ENCODE assay signal across 1 cellular context in the genomic region with DNA sequence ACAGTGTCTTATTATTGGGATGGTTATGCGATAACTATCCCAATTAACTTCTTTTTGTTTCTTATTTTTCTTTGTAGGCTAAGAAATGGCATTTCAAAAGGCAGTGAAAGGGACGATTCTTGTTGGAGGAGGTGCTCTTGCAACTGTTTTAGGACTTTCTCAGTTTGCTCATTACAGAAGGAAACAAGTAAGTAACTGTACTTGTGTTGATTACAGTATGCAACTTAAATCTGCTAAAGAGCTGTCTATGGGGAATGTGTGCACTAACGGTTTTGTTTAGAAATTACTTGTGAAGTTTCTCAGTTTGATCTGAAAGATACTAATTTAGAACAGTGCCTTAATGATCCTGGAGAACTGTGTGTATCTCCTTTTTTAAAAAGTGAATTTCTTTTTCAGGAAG.
TF ChIP-seq lines count a peak whose summit lies in the region.

No MANE protein-coding gene starts in this region.

TF ChIP-seq in GM12878, 131 proteins besides CTCF, POLR2A, EP300 and RAD21 (continued from another document):
- TF ChIP-seq NR2F1 (conservative IDR thresholded peaks at IDR 0.05) (no peak), NFIC (IDR thresholded peaks at IDR 0.05; ENCODE audit: low read depth, low read length) (peak; percentile 21; the same call in 1 of the 2 replicates), MEF2A (IDR thresholded peaks at IDR 0.05; ENCODE audit: insufficient read depth, low read depth, low read length) (0 out of 2 replicates have a peak, but pooled peaks have one; percentile 36), ATF2 (IDR thresholded peaks at IDR 0.05; ENCODE audit: low read length) (0 out of 2 replicates have a peak, but pooled peaks have one; percentile 11), ZNF217 (IDR thresholded peaks at IDR 0.05) (no peak), TBL1XR1 (IDR thresholded peaks at IDR 0.05; ENCODE audit: low read depth, low read length) (no peak), IRF4 (IDR thresholded peaks at IDR 0.05; ENCODE audit: low read depth, low read length) (peak; percentile 53; the same call in 1 of the 2 replicates), ETV6 (conservative IDR thresholded peaks at IDR 0.05 in 1 of 2, IDR thresholded peaks at IDR 0.05 in 1 of 2; ENCODE audit: borderline replicate concordance in 1 of 2, low read depth in 1 of 2) (peak in 1 of 2 experiments; percentile 77; a peak in 2 of 4 replicates), JUNB (IDR thresholded peaks at IDR 0.05) (peak; percentile 66), SREBF2 (IDR thresholded peaks at IDR 0.05; ENCODE audit: low read length) (no peak), FOXM1 (IDR thresholded peaks at IDR 0.05; ENCODE audit: low read depth, low read length) (peak; percentile 35; the same call in 1 of the 2 replicates), STAT1 (conservative IDR thresholded peaks at IDR 0.05) (no peak), ZNF24 (IDR thresholded peaks at IDR 0.05) (no peak), PAX8 (IDR thresholded peaks at IDR 0.05) (no peak), ZBED1 (IDR thresholded peaks at IDR 0.05; ENCODE audit: borderline replicate concordance) (peak; percentile 35; the same call in 1 of the 2 replicates), BCL11A (IDR thresholded peaks at IDR 0.05; ENCODE audit: low read depth, low read length) (no peak), RUNX3 (IDR thresholded peaks at IDR 0.05; ENCODE audit: low read length) (0 out of 2 replicates have a peak, but pooled peaks have one; percentile 35), HCFC1 (IDR thresholded peaks at IDR 0.05; ENCODE audit: low read length) (no peak), ZZZ3 (IDR thresholded peaks at IDR 0.05; ENCODE audit: control insufficient read depth, insufficient read length, low read depth) (no peak), BCL3 (IDR thresholded peaks at IDR 0.05; ENCODE audit: borderline replicate concordance, insufficient read depth, low read depth, low read length, poor library complexity, severe bottlenecking) (no peak)
- TF ChIP-seq, protein P1, sequence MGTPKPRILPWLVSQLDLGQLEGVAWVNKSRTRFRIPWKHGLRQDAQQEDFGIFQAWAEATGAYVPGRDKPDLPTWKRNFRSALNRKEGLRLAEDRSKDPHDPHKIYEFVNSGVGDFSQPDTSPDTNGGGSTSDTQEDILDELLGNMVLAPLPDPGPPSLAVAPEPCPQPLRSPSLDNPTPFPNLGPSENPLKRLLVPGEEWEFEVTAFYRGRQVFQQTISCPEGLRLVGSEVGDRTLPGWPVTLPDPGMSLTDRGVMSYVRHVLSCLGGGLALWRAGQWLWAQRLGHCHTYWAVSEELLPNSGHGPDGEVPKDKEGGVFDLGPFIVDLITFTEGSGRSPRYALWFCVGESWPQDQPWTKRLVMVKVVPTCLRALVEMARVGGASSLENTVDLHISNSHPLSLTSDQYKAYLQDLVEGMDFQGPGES (IDR thresholded peaks at IDR 0.05), result no peak
